ENCODE assay signal across 1 cellular context in the genomic region with DNA sequence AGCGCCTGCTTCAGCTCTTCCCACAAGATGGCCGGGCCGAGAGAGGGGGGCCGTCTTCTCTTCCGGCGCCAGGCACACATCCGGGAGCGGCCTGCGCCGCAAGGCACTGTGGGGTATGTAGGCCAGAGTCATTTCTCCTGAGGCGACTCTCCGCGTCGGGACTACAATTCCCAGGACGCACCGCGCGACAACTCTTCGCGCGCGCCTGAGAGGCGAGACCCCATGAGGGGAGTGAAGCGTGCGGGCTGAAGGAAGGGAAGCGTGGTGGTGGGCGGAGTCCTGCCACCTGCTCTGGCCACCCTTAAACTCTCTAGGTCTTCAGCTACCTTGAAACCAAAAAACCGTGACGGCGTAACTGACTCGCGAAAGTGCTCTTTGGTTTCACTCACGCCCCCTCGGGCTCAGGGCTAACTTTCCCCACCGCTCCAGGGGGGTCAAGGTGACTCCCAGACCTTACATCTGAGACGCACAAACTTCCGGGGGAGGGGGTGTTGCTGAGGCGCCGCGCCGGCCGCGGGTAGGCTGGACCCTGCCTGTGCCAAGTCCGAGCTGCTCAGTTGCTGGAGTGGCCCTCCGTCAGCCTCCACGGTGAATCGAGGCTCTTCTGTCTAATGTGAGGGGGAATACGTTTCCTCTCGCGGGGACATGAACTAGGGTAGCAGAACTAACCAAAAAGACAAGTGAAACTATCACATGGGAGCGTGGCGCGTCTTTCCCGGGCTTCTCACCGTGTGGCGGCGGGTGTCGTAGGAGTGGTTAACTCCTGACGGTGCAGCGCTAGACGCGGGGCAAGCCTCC.
TF ChIP-seq lines count a peak whose summit lies in the region.

A gene (minus strand): TSS at position 45 of the 798 bp plus-strand sequence. CDS start 102 bp downstream, outside the sequence.

TF ChIP-seq in HepG2, 621 proteins besides CTCF, POLR2A, EP300 and RAD21 (continued from another document and continues in another):
- TF ChIP-seq ELF3 (CRISPR knock-in tag; IDR thresholded peaks at IDR 0.05) (peak; percentile 54; the same call in 1 of the 2 replicates), MLLT10 (CRISPR knock-in tag; IDR thresholded peaks at IDR 0.05) (no peak), DNMT3B (CRISPR knock-in tag; conservative IDR thresholded peaks at IDR 0.05) (peak; percentile 47; the same call in 1 of the 2 replicates), GABPB1 (CRISPR knock-in tag; IDR thresholded peaks at IDR 0.05) (peak; percentile 97), HDAC2 (CRISPR knock-in tag; IDR thresholded peaks at IDR 0.05) (peak; percentile 50; the same call in 1 of the 2 replicates), ZNF224 (CRISPR knock-in tag; IDR thresholded peaks at IDR 0.05) (peak; percentile 57; the same call in 1 of the 2 replicates), PLRG1 (conservative IDR thresholded peaks at IDR 0.05) (no peak), NFYB (CRISPR knock-in tag; IDR thresholded peaks at IDR 0.05) (0 out of 2 replicates have a peak, but pooled peaks have one; percentile 6), ZNF768 (CRISPR knock-in tag; IDR thresholded peaks at IDR 0.05) (peak; percentile 16; the same call in 1 of the 2 replicates), RNF2 (conservative IDR thresholded peaks at IDR 0.05; ENCODE audit: low read depth) (peak; percentile 70; the same call in 1 of the 2 replicates), KMT2A (CRISPR knock-in tag; IDR thresholded peaks at IDR 0.05) (0 out of 2 replicates have a peak, but pooled peaks have one; percentile 65), ZNF569 (CRISPR knock-in tag; IDR thresholded peaks at IDR 0.05; ENCODE audit: borderline replicate concordance) (0 out of 2 replicates have a peak, but pooled peaks have one; percentile 72), ZNF564 (CRISPR knock-in tag; IDR thresholded peaks at IDR 0.05) (peak; percentile 26; the same call in 1 of the 2 replicates), NPAS2 (CRISPR knock-in tag; IDR thresholded peaks at IDR 0.05; ENCODE audit: borderline replicate concordance) (no peak), YY1 (IDR thresholded peaks at IDR 0.05; ENCODE audit: insufficient read depth, insufficient replicate concordance, low read depth, low read length) (peak; percentile 95), TBL1XR1 (IDR thresholded peaks at IDR 0.05; ENCODE audit: borderline replicate concordance, low read length, partially characterized antibody) (peak; percentile 30), MYNN (CRISPR knock-in tag; IDR thresholded peaks at IDR 0.05; ENCODE audit: low read depth) (peak; percentile 71; the same call in 1 of the 2 replicates), ZNF260 (CRISPR knock-in tag; IDR thresholded peaks at IDR 0.05; ENCODE audit: borderline replicate concordance, low read depth) (no peak), FOXA3 (CRISPR knock-in tag; IDR thresholded peaks at IDR 0.05) (peak; percentile 60), KDM5A (IDR thresholded peaks at IDR 0.05; ENCODE audit: borderline replicate concordance, low read length) (no peak; the same call in 1 of the 2 replicates), ZSCAN25 (CRISPR knock-in tag; IDR thresholded peaks at IDR 0.05) (peak; percentile 84), ASH2L (IDR thresholded peaks at IDR 0.05; ENCODE audit: insufficient read length, low read depth, low read length) (peak; percentile 94), MAFF (IDR thresholded peaks at IDR 0.05; ENCODE audit: low read depth, low read length) (no peak), THAP11 (CRISPR knock-in tag; IDR thresholded peaks at IDR 0.05) (peak; percentile 98)
- TF ChIP-seq, protein P1, sequence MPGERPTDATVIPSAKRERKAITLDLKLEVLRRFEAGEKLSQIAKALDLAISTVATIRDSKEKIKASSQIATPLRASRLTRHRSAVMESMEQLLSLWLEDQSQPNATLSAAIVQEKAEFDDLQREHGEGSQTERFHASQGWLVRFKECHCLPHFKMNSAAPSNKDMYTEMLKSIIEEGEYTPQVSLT (CRISPR knock-in tag; IDR thresholded peaks at IDR 0.05; ENCODE audit: borderline replicate concordance, low read depth): no peak
- TF ChIP-seq, protein P2, sequence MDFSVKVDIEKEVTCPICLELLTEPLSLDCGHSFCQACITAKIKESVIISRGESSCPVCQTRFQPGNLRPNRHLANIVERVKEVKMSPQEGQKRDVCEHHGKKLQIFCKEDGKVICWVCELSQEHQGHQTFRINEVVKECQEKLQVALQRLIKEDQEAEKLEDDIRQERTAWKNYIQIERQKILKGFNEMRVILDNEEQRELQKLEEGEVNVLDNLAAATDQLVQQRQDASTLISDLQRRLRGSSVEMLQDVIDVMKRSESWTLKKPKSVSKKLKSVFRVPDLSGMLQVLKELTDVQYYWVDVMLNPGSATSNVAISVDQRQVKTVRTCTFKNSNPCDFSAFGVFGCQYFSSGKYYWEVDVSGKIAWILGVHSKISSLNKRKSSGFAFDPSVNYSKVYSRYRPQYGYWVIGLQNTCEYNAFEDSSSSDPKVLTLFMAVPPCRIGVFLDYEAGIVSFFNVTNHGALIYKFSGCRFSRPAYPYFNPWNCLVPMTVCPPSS (IDR thresholded peaks at IDR 0.05): no peak
- TF ChIP-seq, protein P3, sequence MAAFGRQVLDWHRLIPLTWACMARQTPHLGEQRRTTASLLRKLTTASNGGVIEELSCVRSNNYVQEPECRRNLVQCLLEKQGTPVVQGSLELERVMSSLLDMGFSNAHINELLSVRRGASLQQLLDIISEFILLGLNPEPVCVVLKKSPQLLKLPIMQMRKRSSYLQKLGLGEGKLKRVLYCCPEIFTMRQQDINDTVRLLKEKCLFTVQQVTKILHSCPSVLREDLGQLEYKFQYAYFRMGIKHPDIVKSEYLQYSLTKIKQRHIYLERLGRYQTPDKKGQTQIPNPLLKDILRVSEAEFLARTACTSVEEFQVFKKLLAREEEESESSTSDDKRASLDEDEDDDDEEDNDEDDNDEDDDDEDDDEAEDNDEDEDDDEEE (CRISPR knock-in tag; IDR thresholded peaks at IDR 0.05): 0 out of 2 replicates have a peak, but pooled peaks have one; percentile 73
- TF ChIP-seq, protein P4, sequence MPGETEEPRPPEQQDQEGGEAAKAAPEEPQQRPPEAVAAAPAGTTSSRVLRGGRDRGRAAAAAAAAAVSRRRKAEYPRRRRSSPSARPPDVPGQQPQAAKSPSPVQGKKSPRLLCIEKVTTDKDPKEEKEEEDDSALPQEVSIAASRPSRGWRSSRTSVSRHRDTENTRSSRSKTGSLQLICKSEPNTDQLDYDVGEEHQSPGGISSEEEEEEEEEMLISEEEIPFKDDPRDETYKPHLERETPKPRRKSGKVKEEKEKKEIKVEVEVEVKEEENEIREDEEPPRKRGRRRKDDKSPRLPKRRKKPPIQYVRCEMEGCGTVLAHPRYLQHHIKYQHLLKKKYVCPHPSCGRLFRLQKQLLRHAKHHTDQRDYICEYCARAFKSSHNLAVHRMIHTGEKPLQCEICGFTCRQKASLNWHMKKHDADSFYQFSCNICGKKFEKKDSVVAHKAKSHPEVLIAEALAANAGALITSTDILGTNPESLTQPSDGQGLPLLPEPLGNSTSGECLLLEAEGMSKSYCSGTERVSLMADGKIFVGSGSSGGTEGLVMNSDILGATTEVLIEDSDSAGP (CRISPR knock-in tag; IDR thresholded peaks at IDR 0.05; ENCODE audit: borderline replicate concordance): peak; percentile 85
- TF ChIP-seq, protein P5, sequence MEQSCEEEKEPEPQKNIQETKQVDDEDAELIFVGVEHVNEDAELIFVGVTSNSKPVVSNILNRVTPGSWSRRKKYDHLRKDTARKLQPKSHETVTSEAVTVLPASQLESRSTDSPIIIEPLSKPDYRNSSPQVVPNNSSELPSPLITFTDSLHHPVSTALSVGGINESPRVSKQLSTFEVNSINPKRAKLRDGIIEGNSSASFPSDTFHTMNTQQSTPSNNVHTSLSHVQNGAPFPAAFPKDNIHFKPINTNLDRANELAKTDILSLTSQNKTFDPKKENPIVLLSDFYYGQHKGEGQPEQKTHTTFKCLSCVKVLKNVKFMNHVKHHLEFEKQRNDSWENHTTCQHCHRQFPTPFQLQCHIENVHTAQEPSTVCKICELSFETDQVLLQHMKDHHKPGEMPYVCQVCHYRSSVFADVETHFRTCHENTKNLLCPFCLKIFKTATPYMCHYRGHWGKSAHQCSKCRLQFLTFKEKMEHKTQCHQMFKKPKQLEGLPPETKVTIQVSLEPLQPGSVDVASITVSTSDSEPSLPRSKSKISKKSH (CRISPR knock-in tag; IDR thresholded peaks at IDR 0.05; ENCODE audit: borderline replicate concordance): peak; percentile 55; the same call in 1 of the 2 replicates
- TF ChIP-seq, protein P6, sequence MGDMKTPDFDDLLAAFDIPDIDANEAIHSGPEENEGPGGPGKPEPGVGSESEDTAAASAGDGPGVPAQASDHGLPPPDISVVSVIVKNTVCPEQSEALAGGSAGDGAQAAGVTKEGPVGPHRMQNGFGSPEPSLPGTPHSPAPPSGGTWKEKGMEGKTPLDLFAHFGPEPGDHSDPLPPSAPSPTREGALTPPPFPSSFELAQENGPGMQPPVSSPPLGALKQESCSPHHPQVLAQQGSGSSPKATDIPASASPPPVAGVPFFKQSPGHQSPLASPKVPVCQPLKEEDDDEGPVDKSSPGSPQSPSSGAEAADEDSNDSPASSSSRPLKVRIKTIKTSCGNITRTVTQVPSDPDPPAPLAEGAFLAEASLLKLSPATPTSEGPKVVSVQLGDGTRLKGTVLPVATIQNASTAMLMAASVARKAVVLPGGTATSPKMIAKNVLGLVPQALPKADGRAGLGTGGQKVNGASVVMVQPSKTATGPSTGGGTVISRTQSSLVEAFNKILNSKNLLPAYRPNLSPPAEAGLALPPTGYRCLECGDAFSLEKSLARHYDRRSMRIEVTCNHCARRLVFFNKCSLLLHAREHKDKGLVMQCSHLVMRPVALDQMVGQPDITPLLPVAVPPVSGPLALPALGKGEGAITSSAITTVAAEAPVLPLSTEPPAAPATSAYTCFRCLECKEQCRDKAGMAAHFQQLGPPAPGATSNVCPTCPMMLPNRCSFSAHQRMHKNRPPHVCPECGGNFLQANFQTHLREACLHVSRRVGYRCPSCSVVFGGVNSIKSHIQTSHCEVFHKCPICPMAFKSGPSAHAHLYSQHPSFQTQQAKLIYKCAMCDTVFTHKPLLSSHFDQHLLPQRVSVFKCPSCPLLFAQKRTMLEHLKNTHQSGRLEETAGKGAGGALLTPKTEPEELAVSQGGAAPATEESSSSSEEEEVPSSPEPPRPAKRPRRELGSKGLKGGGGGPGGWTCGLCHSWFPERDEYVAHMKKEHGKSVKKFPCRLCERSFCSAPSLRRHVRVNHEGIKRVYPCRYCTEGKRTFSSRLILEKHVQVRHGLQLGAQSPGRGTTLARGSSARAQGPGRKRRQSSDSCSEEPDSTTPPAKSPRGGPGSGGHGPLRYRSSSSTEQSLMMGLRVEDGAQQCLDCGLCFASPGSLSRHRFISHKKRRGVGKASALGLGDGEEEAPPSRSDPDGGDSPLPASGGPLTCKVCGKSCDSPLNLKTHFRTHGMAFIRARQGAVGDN (CRISPR knock-in tag; IDR thresholded peaks at IDR 0.05): peak; percentile 97
- TF ChIP-seq, protein P7, sequence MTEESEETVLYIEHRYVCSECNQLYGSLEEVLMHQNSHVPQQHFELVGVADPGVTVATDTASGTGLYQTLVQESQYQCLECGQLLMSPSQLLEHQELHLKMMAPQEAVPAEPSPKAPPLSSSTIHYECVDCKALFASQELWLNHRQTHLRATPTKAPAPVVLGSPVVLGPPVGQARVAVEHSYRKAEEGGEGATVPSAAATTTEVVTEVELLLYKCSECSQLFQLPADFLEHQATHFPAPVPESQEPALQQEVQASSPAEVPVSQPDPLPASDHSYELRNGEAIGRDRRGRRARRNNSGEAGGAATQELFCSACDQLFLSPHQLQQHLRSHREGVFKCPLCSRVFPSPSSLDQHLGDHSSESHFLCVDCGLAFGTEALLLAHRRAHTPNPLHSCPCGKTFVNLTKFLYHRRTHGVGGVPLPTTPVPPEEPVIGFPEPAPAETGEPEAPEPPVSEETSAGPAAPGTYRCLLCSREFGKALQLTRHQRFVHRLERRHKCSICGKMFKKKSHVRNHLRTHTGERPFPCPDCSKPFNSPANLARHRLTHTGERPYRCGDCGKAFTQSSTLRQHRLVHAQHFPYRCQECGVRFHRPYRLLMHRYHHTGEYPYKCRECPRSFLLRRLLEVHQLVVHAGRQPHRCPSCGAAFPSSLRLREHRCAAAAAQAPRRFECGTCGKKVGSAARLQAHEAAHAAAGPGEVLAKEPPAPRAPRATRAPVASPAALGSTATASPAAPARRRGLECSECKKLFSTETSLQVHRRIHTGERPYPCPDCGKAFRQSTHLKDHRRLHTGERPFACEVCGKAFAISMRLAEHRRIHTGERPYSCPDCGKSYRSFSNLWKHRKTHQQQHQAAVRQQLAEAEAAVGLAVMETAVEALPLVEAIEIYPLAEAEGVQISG (CRISPR knock-in tag; IDR thresholded peaks at IDR 0.05): peak; percentile 89
- TF ChIP-seq, protein P8, sequence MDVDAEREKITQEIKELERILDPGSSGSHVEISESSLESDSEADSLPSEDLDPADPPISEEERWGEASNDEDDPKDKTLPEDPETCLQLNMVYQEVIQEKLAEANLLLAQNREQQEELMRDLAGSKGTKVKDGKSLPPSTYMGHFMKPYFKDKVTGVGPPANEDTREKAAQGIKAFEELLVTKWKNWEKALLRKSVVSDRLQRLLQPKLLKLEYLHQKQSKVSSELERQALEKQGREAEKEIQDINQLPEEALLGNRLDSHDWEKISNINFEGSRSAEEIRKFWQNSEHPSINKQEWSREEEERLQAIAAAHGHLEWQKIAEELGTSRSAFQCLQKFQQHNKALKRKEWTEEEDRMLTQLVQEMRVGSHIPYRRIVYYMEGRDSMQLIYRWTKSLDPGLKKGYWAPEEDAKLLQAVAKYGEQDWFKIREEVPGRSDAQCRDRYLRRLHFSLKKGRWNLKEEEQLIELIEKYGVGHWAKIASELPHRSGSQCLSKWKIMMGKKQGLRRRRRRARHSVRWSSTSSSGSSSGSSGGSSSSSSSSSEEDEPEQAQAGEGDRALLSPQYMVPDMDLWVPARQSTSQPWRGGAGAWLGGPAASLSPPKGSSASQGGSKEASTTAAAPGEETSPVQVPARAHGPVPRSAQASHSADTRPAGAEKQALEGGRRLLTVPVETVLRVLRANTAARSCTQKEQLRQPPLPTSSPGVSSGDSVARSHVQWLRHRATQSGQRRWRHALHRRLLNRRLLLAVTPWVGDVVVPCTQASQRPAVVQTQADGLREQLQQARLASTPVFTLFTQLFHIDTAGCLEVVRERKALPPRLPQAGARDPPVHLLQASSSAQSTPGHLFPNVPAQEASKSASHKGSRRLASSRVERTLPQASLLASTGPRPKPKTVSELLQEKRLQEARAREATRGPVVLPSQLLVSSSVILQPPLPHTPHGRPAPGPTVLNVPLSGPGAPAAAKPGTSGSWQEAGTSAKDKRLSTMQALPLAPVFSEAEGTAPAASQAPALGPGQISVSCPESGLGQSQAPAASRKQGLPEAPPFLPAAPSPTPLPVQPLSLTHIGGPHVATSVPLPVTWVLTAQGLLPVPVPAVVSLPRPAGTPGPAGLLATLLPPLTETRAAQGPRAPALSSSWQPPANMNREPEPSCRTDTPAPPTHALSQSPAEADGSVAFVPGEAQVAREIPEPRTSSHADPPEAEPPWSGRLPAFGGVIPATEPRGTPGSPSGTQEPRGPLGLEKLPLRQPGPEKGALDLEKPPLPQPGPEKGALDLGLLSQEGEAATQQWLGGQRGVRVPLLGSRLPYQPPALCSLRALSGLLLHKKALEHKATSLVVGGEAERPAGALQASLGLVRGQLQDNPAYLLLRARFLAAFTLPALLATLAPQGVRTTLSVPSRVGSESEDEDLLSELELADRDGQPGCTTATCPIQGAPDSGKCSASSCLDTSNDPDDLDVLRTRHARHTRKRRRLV (CRISPR knock-in tag; IDR thresholded peaks at IDR 0.05): peak; percentile 93
- TF ChIP-seq, protein P9, sequence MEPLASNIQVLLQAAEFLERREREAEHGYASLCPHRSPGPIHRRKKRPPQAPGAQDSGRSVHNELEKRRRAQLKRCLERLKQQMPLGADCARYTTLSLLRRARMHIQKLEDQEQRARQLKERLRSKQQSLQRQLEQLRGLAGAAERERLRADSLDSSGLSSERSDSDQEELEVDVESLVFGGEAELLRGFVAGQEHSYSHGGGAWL (CRISPR knock-in tag; IDR thresholded peaks at IDR 0.05): no peak; the same call in 1 of the 2 replicates
